ENCODE assay signal across 15 cellular contexts in the genomic region with DNA sequence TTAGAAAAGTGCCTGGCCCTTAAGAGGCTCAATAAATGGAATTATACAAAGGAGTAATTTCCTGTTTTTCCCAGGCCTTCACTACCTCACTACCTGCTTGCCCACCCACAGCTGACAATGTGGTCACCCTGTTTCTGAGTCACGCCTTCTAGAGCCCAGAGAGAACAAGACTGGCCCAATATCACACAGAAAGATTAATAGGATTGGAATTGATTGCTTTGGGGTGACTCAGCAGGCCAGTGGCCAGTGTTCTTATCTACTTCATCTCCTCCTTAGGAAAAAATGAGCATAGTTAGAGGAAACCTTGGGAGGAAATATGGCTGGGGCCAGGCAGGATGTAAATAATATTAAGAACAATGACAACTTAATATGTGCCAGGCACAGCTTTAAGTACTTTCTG. TPM values are rescaled to one million over a fixed set of nuclear protein-coding genes. Genes with fewer than 3 reads are reported as not detected.
DNase-seq lines count a peak whose midpoint lies in the region; ATAC-seq and TF ChIP-seq lines count a peak whose summit lies in the region.
"Had no signal": no experiment of that assay in that cellular context is flagged by ENCODE, and none has a peak within 500 bp of the region (broad histone marks: within the 10 kb centered on the region; RNA-seq: fewer than 3 reads in every experiment).

No MANE protein-coding gene starts in this region.

- in situ Hi-C loops in astrocyte of the spinal cord (cut with HindIII; ENCODE audit: low sequenced_read_pairs) = no loop called here

- no peaks in the 10 kb centered on the region for H3K36me3 ChIP-seq in BJ (ENCODE audit: control insufficient read depth, insufficient read depth, low read length)
- no peaks in the 10 kb centered on the region for H3K36me3 ChIP-seq in kidney epithelial cell (ENCODE audit: control insufficient read depth, insufficient read depth, low read length)
- H3K36me3 ChIP-seq: Peyer's patch had no signal

- TF ChIP-seq CTCF in BJ (IDR thresholded peaks at IDR 0.05; ENCODE audit: insufficient read depth, low read depth, low read length) (no peak), astrocyte of the spinal cord (IDR thresholded peaks at IDR 0.05; ENCODE audit: low read depth, low read length) (no peak), kidney epithelial cell (IDR thresholded peaks at IDR 0.05; ENCODE audit: insufficient read depth, low read length, poor library complexity, severe bottlenecking) (no peak), coronary artery (IDR thresholded peaks at IDR 0.05) (no peak)

- no peak for ATAC-seq in GM18873 (IDR thresholded peaks at IDR 0.05; ENCODE audit: low FRiP score, unreplicated experiment)

- peak; percentile 57 for DNase-seq in BJ (ENCODE audit: low read depth)
- DNase-seq in LHCN-M2 (ENCODE audit: low read depth) = peak; percentile 65
- peak; percentile 75 for DNase-seq in astrocyte of the spinal cord (ENCODE audit: low read depth, low spot score)
- DNase-seq in kidney epithelial cell (ENCODE audit: low read depth) = peak; percentile 61
- DNase-seq in NCI-H1105 treated with DMSO at 0.1 percent for 48 hours (lab: John Stamatoyannopoulos, UW) = no peak
- no peak for DNase-seq in DMS153 treated with DMSO at 0.1 percent for 48 hours (lab: John Stamatoyannopoulos, UW; ENCODE audit: unreplicated experiment)
- DNase-seq in coronary artery (ENCODE audit: low spot score) = no peak
- DNase-seq: activated B cell treated with CpG ODN at 0.5 μM for 24 hours; CD4-positive, CD25-positive, alpha-beta regulatory T cell; central memory CD4-positive, alpha-beta T cell; foreskin melanocyte; Peyer's patch had no signal

- H3K27ac ChIP-seq in coronary artery = no peak overlapping the region
- H3K27ac ChIP-seq: Peyer's patch had no signal

- CTCF ChIA-PET in BJ (lab: Yijun Ruan, JAX) = interaction anchor here (0.9 kb wide), 1 partner anchor 12 kb away, joined by 3 read pairs; no protein-coding TSS in a partner anchor

- POLR2A ChIA-PET in BJ (lab: Charles Lee) = no interaction called here

- H3K4me3 ChIP-seq in BJ (ENCODE audit: low read depth, low read length) (no peak overlapping the region), astrocyte of the spinal cord (ENCODE audit: low read depth, low read length) (no peak overlapping the region), kidney epithelial cell (ENCODE audit: low read depth, low read length) (no peak overlapping the region), coronary artery (no peak overlapping the region)
- H3K4me3 ChIP-seq: Peyer's patch had no signal

- H3K27me3 ChIP-seq in BJ (ENCODE audit: control insufficient read depth, insufficient read depth, low read length) = no peaks in the 10 kb centered on the region
- peaks cover 8% of the 10 kb centered on the region for H3K27me3 ChIP-seq in kidney epithelial cell (ENCODE audit: control insufficient read depth, insufficient read depth, low read length)
- H3K27me3 ChIP-seq: Peyer's patch had no signal

RNA-seq across cellular contexts. Expression of a gene that starts 4.5 kb away (rescaled TPM):
- polyA plus RNA-seq in BJ (2011; rRNA removed) = not detected in 2 replicates
- not detected in 2 replicates for polyA minus RNA-seq in BJ (2011; rRNA and poly(A)+ RNA removed)
- total RNA-seq in LHCN-M2 (2014; rRNA removed) (not detected in 2 replicates), kidney epithelial cell (not detected in 2 replicates)
- polyA plus RNA-seq in LHCN-M2 (2012) = not detected
- total RNA-seq: activated B cell treated with CpG ODN at 0.5 μM for 24 hours; CD4-positive, CD25-positive, alpha-beta regulatory T cell; liver; Peyer's patch had no signal
- polyA plus RNA-seq: CD4-positive, CD25-positive, alpha-beta regulatory T cell; IgD-negative memory B cell; liver had no signal

Comparison
In these comparisons a context has a peak if more than half of its experiments do, and no peak if none do; other contexts are left out.
1. DNase-seq: peak in BJ (single experiment), LHCN-M2 (single experiment), astrocyte of the spinal cord (single experiment) and kidney epithelial cell (single experiment); none in NCI-H1105 treated with DMSO at 0.1 percent for 48 hours (single experiment), DMS153 treated with DMSO at 0.1 percent for 48 hours (single experiment) and coronary artery (single experiment).